ENCODE assay signal across 7 cellular contexts in genomic region chr4:158319880-158320279, GRCh38.
"Had no signal": no experiment of that assay in that cellular context is flagged by ENCODE, and none has a peak within 500 bp of the region (broad histone marks: within the 10 kb centered on the region; RNA-seq: fewer than 3 reads in every experiment).

No MANE protein-coding gene starts in this region.

- H3K27me3 Mint-ChIP-seq: IgD-negative memory B cell had no signal

- H3K27ac ChIP-seq: HL-60 had no signal

- H3K4me3 ChIP-seq: K562 had no signal

- H3K36me3 Mint-ChIP-seq: IgD-negative memory B cell had no signal

- H3K4me1 Mint-ChIP-seq: IgD-negative memory B cell had no signal

- H3K4me3 Mint-ChIP-seq: IgD-negative memory B cell had no signal

- DNase-seq: IMR-90, KBM-7, KG1 had no signal

- ATAC-seq: HepG2, K562 had no signal

- H3K27ac Mint-ChIP-seq: IgD-negative memory B cell had no signal
